Comparison of ENCODE assay signal across 33 cellular contexts in the genomic region with DNA sequence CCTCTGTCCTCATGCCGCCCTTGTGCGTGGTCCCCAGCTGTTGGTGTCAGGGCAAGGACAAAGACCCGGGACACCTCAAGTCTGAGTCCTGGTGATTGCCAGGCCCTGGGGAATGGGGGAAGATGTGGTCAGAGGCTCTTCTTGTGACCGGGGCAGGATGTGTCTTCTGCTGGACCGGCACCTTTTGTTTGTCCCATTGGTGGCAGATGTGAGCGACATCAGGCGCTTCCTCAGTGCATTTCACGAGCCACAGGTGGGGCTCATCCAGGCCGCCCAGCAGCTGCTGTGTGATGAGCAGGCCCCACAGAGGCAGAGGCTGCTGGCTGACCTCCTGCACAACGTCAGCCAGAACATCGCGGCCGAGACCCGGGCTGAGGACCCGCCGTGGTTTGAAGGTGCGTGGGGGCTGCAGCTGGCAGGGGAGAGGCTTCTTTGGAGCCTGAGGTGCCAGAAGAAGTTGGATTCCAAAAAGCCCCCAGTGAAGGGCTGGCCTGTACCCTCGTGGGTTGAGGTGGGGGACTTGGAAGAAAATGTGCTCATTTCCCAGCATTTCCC.
"Had no signal": no experiment of that assay in that cellular context is flagged by ENCODE, and none has a peak within 500 bp of the region (broad histone marks: within the 10 kb centered on the region; RNA-seq: fewer than 3 reads in every experiment).

No MANE protein-coding gene starts in this region.

- H3K9me3 Mint-ChIP-seq: activated naive CD4-positive, alpha-beta T cell treated with anti-CD3 and anti-CD28 coated beads for 36 hours; activated naive CD8-positive, alpha-beta T cell treated with anti-CD3 and anti-CD28 coated beads for 36 hours; activated T-cell treated with anti-CD3 and anti-CD28 coated beads, Interleukin-2, amount 50 U/mL, for 24 hours; brain; central memory CD8-positive, alpha-beta T cell; T-helper 2 cell treated with Interferon-gamma antibody and Interleukin-4, amounts not matched to agents 5 μg/mL and 100 μg/mL, for 36 hours had no signal

- ATAC-seq: activated CD4-positive, alpha-beta T cell treated with anti-CD3 and anti-CD28 coated beads for 36 hours; activated CD4-positive, CD25-positive, alpha-beta regulatory T cell treated with anti-CD3 and anti-CD28 coated beads, Interleukin-2, amount 50 U/mL, for 24 hours; activated CD8-positive, alpha-beta memory T cell treated with anti-CD3 and anti-CD28 coated beads, Interleukin-2, amount 10 ng/mL, durations not matched to agents 7 days and 5 days; activated CD8-positive, alpha-beta T cell treated with anti-CD3 and anti-CD28 coated beads, Interleukin-2, amount 10 ng/mL, durations not matched to agents 7 days and 5 days; activated naive CD4-positive, alpha-beta T cell treated with anti-CD3 and anti-CD28 coated beads, Interleukin-2, amount 50 U/mL, for 72 hours had no signal

- H3K4me1 Mint-ChIP-seq: activated CD8-positive, alpha-beta memory T cell treated with anti-CD3 and anti-CD28 coated beads, Interleukin-2, amount 10 ng/mL, durations not matched to agents 7 days and 5 days; brain had no signal

- H3K4me3 ChIP-seq: adrenal gland, cardiac muscle cell had no signal

- H3K4me3 Mint-ChIP-seq: activated CD4-positive, alpha-beta memory T cell treated with anti-CD3 and anti-CD28 coated beads, Interleukin-2, amount 10 ng/mL, durations not matched to agents 7 days and 5 days; activated CD4-positive, alpha-beta T cell treated with anti-CD3 and anti-CD28 coated beads for 36 hours; activated CD4-positive, alpha-beta T cell treated with anti-CD3 and anti-CD28 coated beads, Interleukin-2, amount 10 ng/mL, durations not matched to agents 7 days and 5 days; activated CD8-positive, alpha-beta memory T cell treated with anti-CD3 and anti-CD28 coated beads, Interleukin-2, amount 10 ng/mL, durations not matched to agents 7 days and 5 days; activated CD8-positive, alpha-beta T cell treated with anti-CD3 and anti-CD28 coated beads, Interleukin-2, amount 10 ng/mL, durations not matched to agents 7 days and 5 days; activated naive CD4-positive, alpha-beta T cell treated with anti-CD3 and anti-CD28 coated beads for 36 hours; activated naive CD8-positive, alpha-beta T cell treated with anti-CD3 and anti-CD28 coated beads for 36 hours; activated T-cell treated with anti-CD3 and anti-CD28 coated beads, Interleukin-2, amount 50 U/mL, for 24 hours; brain; central memory CD8-positive, alpha-beta T cell; T-helper 1 cell treated with Interleukin-12 subunit alpha and Interleukin-12 subunit beta and Interleukin-4 antibody, amounts not matched to agents 30 μg/mL and 1 μg/mL, for 36 hours; T-helper 2 cell treated with Interferon-gamma antibody and Interleukin-4, amounts not matched to agents 5 μg/mL and 100 μg/mL, for 36 hours had no signal

- H3K4me1 ChIP-seq: adrenal gland had no signal

- H3K27me3 ChIP-seq: adrenal gland, cardiac muscle cell had no signal

- H3K36me3 ChIP-seq: cardiac muscle cell had no signal

- H3K27ac ChIP-seq: adrenal gland, cardiac muscle cell, VCaP had no signal

- H3K9me3 ChIP-seq: adrenal gland had no signal

- DNase-seq: activated CD4-positive, alpha-beta memory T cell treated with anti-CD3 and anti-CD28 coated beads, Interleukin-2, amount 10 ng/mL, durations not matched to agents 7 days and 5 days; activated CD4-positive, alpha-beta T cell treated with anti-CD3 and anti-CD28 coated beads for 1 hour; activated CD4-positive, alpha-beta T cell treated with anti-CD3 and anti-CD28 coated beads for 36 hours; activated CD4-positive, alpha-beta T cell treated with anti-CD3 and anti-CD28 coated beads for 48 hours; activated CD4-positive, alpha-beta T cell treated with anti-CD3 and anti-CD28 coated beads, Interleukin-2, amount 10 ng/mL, durations not matched to agents 7 days and 5 days; activated CD4-positive, alpha-beta T cell treated with anti-CD3 and anti-CD28 coated beads, Interleukin-2, amount 50 U/mL, for 48 hours; activated CD4-positive, CD25-positive, alpha-beta regulatory T cell; activated CD8-positive, alpha-beta memory T cell treated with anti-CD3 and anti-CD28 coated beads for 24 hours; activated CD8-positive, alpha-beta memory T cell treated with anti-CD3 and anti-CD28 coated beads, Interleukin-2, amount 10 ng/mL, durations not matched to agents 7 days and 5 days; activated CD8-positive, alpha-beta memory T cell treated with anti-CD3 and anti-CD28 coated beads, Interleukin-2, amount 50 U/mL, for 48 hours; activated CD8-positive, alpha-beta T cell treated with anti-CD3 and anti-CD28 coated beads, Interleukin-2, amount 10 ng/mL, durations not matched to agents 7 days and 5 days; activated effector memory CD4-positive, alpha-beta T cell treated with anti-CD3 and anti-CD28 coated beads, Interleukin-2, amount 50 U/mL, for 16 hours; activated gamma-delta T cell treated with Interleukin-2 at 50 U/mL for 16 hours; activated naive CD4-positive, alpha-beta T cell; activated naive CD4-positive, alpha-beta T cell treated with anti-CD3 and anti-CD28 coated beads for 36 hours; activated naive CD4-positive, alpha-beta T cell treated with anti-CD3 and anti-CD28 coated beads, Interleukin-2, amount 50 U/mL, for 16 hours; activated naive CD8-positive, alpha-beta T cell treated with anti-CD3 and anti-CD28 coated beads for 36 hours; activated T-cell treated with anti-CD3 and anti-CD28 coated beads, Interleukin-2, amount 50 U/mL, for 24 hours; activated T-cell treated with anti-CD3 and anti-CD28 coated beads, Interleukin-2, amount 50 U/mL, for 48 hours; adrenal gland; amniotic stem cell; caudate nucleus; T-helper 1 cell; T-helper 2 cell; T-helper 9 cell had no signal

- H3K27me3 Mint-ChIP-seq: activated CD4-positive, alpha-beta memory T cell treated with anti-CD3 and anti-CD28 coated beads, Interleukin-2, amount 10 ng/mL, durations not matched to agents 7 days and 5 days; activated CD4-positive, alpha-beta T cell treated with anti-CD3 and anti-CD28 coated beads for 36 hours; activated CD4-positive, alpha-beta T cell treated with anti-CD3 and anti-CD28 coated beads, Interleukin-2, amount 10 ng/mL, durations not matched to agents 7 days and 5 days; activated CD8-positive, alpha-beta memory T cell treated with anti-CD3 and anti-CD28 coated beads, Interleukin-2, amount 10 ng/mL, durations not matched to agents 7 days and 5 days; activated naive CD8-positive, alpha-beta T cell treated with anti-CD3 and anti-CD28 coated beads for 36 hours; activated T-cell treated with anti-CD3 and anti-CD28 coated beads, Interleukin-2, amount 50 U/mL, for 24 hours; brain; central memory CD8-positive, alpha-beta T cell had no signal

- H3K27ac Mint-ChIP-seq: activated CD4-positive, alpha-beta memory T cell treated with anti-CD3 and anti-CD28 coated beads, Interleukin-2, amount 10 ng/mL, durations not matched to agents 7 days and 5 days; activated CD4-positive, alpha-beta T cell treated with anti-CD3 and anti-CD28 coated beads for 36 hours; activated CD4-positive, alpha-beta T cell treated with anti-CD3 and anti-CD28 coated beads, Interleukin-2, amount 10 ng/mL, durations not matched to agents 7 days and 5 days; activated CD8-positive, alpha-beta memory T cell treated with anti-CD3 and anti-CD28 coated beads, Interleukin-2, amount 10 ng/mL, durations not matched to agents 7 days and 5 days; activated CD8-positive, alpha-beta T cell treated with anti-CD3 and anti-CD28 coated beads, Interleukin-2, amount 10 ng/mL, durations not matched to agents 7 days and 5 days; activated naive CD4-positive, alpha-beta T cell treated with anti-CD3 and anti-CD28 coated beads for 36 hours; activated naive CD4-positive, alpha-beta T cell treated with anti-CD3 and anti-CD28 coated beads, Interleukin-2, amount 50 U/mL, for 72 hours; activated naive CD8-positive, alpha-beta T cell treated with anti-CD3 and anti-CD28 coated beads for 36 hours; T-helper 1 cell treated with Interleukin-12 subunit alpha and Interleukin-12 subunit beta and Interleukin-4 antibody, amounts not matched to agents 30 μg/mL and 1 μg/mL, for 36 hours; T-helper 2 cell treated with Interferon-gamma antibody and Interleukin-4, amounts not matched to agents 5 μg/mL and 100 μg/mL, for 36 hours had no signal
